25 cellular contexts compared by ENCODE assay signal in genomic region chr2:113183703-113184102, GRCh38. TPM values are rescaled to one million over a fixed set of nuclear protein-coding genes. Genes with fewer than 3 reads are reported as not detected.
DNase-seq lines count a peak whose midpoint lies in the region; ATAC-seq, FAIRE-seq and TF ChIP-seq lines count a peak whose summit lies in the region.
"Had no signal": no experiment of that assay in that cellular context is flagged by ENCODE, and none has a peak within 500 bp of the region (broad histone marks: within the 10 kb centered on the region; RNA-seq: fewer than 3 reads in every experiment).

No MANE protein-coding gene starts in this region.

- peaks cover 84% of the 10 kb centered on the region for H4K20me1 ChIP-seq in Loucy (ENCODE audit: insufficient read depth, low read length, poor library complexity, severe bottlenecking)

- H3K36me3 Mint-ChIP-seq in glutamatergic neuron (ENCODE audit: unreplicated experiment), result no peaks in the 10 kb centered on the region
- peaks cover 100% of the 10 kb centered on the region for H3K36me3 Mint-ChIP-seq in stimulated activated effector memory CD8-positive, alpha-beta T cell treated with anti-CD3 and anti-CD28 coated beads, Interleukin-12 subunit alpha, Interleukin-12 subunit beta, amount 100 ng/mL, for 72 hours

- no peaks in the 10 kb centered on the region for H3F3A ChIP-seq in Loucy (ENCODE audit: low read depth)

- peaks cover 19% of the 10 kb centered on the region for H3K4me1 Mint-ChIP-seq in glutamatergic neuron (ENCODE audit: low read depth, unreplicated experiment)
- peaks cover 93% of the 10 kb centered on the region for H3K4me1 Mint-ChIP-seq in stimulated activated effector memory CD8-positive, alpha-beta T cell treated with anti-CD3 and anti-CD28 coated beads, Interleukin-12 subunit alpha, Interleukin-12 subunit beta, amount 100 ng/mL, for 72 hours

- no peaks in the 10 kb centered on the region for H3K9me2 ChIP-seq in Loucy (replicated peaks; ENCODE audit: low read depth, low read length)

- peaks cover 61% of the 10 kb centered on the region for H3K4me1 ChIP-seq in Loucy (ENCODE audit: insufficient read depth, low read length, poor library complexity, severe bottlenecking)
- H3K4me1 ChIP-seq: esophagus muscularis mucosa, gastroesophageal sphincter had no signal

- FAIRE-seq in urothelium cell line (lab: Jason Lieb, UNC), result no peak
- FAIRE-seq: H54 had no signal

- H3K9me3 Mint-ChIP-seq in glutamatergic neuron (ENCODE audit: unreplicated experiment), result peaks cover 8% of the 10 kb centered on the region
- H3K9me3 Mint-ChIP-seq in stimulated activated effector memory CD8-positive, alpha-beta T cell treated with anti-CD3 and anti-CD28 coated beads, Interleukin-12 subunit alpha, Interleukin-12 subunit beta, amount 100 ng/mL, for 72 hours, result no peaks in the 10 kb centered on the region

- ATAC-seq in stimulated activated effector memory CD8-positive, alpha-beta T cell treated with anti-CD3 and anti-CD28 coated beads, Interleukin-12 subunit alpha, Interleukin-12 subunit beta, amount 100 ng/mL, for 72 hours, result no peak
- ATAC-seq: gastroesophageal sphincter, Panc1, sciatic nerve had no signal

- H3K79me2 ChIP-seq in Loucy (ENCODE audit: insufficient read depth, low read length), result peaks cover 80% of the 10 kb centered on the region
- H3K79me2 ChIP-seq: parathyroid adenoma had no signal

- TF ChIP-seq CTCF in Loucy (conservative IDR thresholded peaks at IDR 0.05; ENCODE audit: low read length) (no peak), glutamatergic neuron (IDR thresholded peaks at IDR 0.05; ENCODE audit: partially characterized antibody, unreplicated experiment) (no peak)

- peak overlapping the region; percentile 100 for H3K4me2 ChIP-seq in Loucy (ENCODE audit: low read depth, low read length, poor library complexity, severe bottlenecking)
- H3K4me2 ChIP-seq: KMS-11 had no signal

- DNase-seq in activated effector memory CD4-positive, alpha-beta T cell treated with anti-CD3 and anti-CD28 coated beads, Interleukin-2, amount 50 U/mL, for 16 hours, result peak; percentile 49
- no peak for DNase-seq in activated effector memory CD4-positive, alpha-beta T cell treated with Interleukin-2 at 50 U/mL for 16 hours
- DNase-seq in glutamatergic neuron (no peak), NCI-H2171 (lab: John Stamatoyannopoulos, UW) (no peak), urothelium cell line (ENCODE audit: low spot score) (no peak), NCI-H82 treated with DMSO at 0.1 percent for 48 hours (lab: John Stamatoyannopoulos, UW; ENCODE audit: unreplicated experiment) (no peak)
- DNase-seq in stimulated activated effector memory CD8-positive, alpha-beta T cell treated with anti-CD3 and anti-CD28 coated beads, Interleukin-12 subunit alpha, Interleukin-12 subunit beta, amount 100 ng/mL, for 72 hours (ENCODE audit: low spot score in 2 of 2), result no peak
- DNase-seq: activated gamma-delta T cell treated with Interleukin-2 at 50 U/mL for 16 hours; COR-L47; effector memory CD4-positive, alpha-beta T cell; NCI-H2029 treated with DMSO at 0.1 percent for 48 hours; NK-92 treated with Interleukin-12 subunit alpha and Interleukin-12 subunit beta, amount 100 ng/mL, for 24 hours; SJCRH30; transverse colon had no signal

- peaks cover 10% of the 10 kb centered on the region for H3K27me3 Mint-ChIP-seq in glutamatergic neuron (ENCODE audit: unreplicated experiment)

- peak overlapping the region; percentile 2 for H3K4me3 Mint-ChIP-seq in glutamatergic neuron (ENCODE audit: unreplicated experiment)
- peak overlapping the region; percentile 77 for H3K4me3 Mint-ChIP-seq in stimulated activated effector memory CD8-positive, alpha-beta T cell treated with anti-CD3 and anti-CD28 coated beads, Interleukin-12 subunit alpha, Interleukin-12 subunit beta, amount 100 ng/mL, for 72 hours

- no peak overlapping the region for H2AFZ ChIP-seq in Loucy (ENCODE audit: low read length)
- H2AFZ ChIP-seq: parathyroid adenoma had no signal

- no peaks in the 10 kb centered on the region for H3K9me3 ChIP-seq in Loucy (ENCODE audit: insufficient read depth, low read depth, low read length)
- H3K9me3 ChIP-seq: esophagus muscularis mucosa, gastroesophageal sphincter, SJCRH30, transverse colon had no signal

- no peak overlapping the region for H3K4me3 ChIP-seq in Loucy (ENCODE audit: low read length, poor library complexity, severe bottlenecking)
- H3K4me3 ChIP-seq: esophagus muscularis mucosa, gastroesophageal sphincter, SJCRH30, transverse colon had no signal

- H3K27me3 ChIP-seq in Loucy (ENCODE audit: insufficient read depth, low read length, poor library complexity, severe bottlenecking), result no peaks in the 10 kb centered on the region
- H3K27me3 ChIP-seq: esophagus muscularis mucosa, gastroesophageal sphincter, SJCRH30, transverse colon had no signal

- H3K27ac Mint-ChIP-seq in glutamatergic neuron (ENCODE audit: unreplicated experiment), result peak overlapping the region; percentile 11
- H3K27ac Mint-ChIP-seq in stimulated activated effector memory CD8-positive, alpha-beta T cell treated with anti-CD3 and anti-CD28 coated beads, Interleukin-12 subunit alpha, Interleukin-12 subunit beta, amount 100 ng/mL, for 72 hours, result peak overlapping the region; percentile 92

- peaks cover 50% of the 10 kb centered on the region; the same call in 1 of the 2 replicates for H3K36me3 ChIP-seq in Loucy (ENCODE audit: insufficient read depth, low read length)
- H3K36me3 ChIP-seq: esophagus muscularis mucosa, gastroesophageal sphincter, SJCRH30, transverse colon had no signal

- no peak overlapping the region for H3K9ac ChIP-seq in Loucy (ENCODE audit: low read depth, low read length, poor library complexity, severe bottlenecking)
- H3K9ac ChIP-seq: KMS-11, parathyroid adenoma had no signal

RNA-seq across cellular contexts. Expression of gene PSD4, which starts 9.9 kb away (rescaled TPM):
- 1.2 TPM for total RNA-seq in glutamatergic neuron (ENCODE audit: unreplicated experiment)

RNA-seq across cellular contexts. Expression of gene IL1RN, which starts 56.3 kb away (rescaled TPM):
- not detected for total RNA-seq in glutamatergic neuron (ENCODE audit: unreplicated experiment)
- total RNA-seq: cerebellum, lung microvascular endothelial cell, NCI-H460, SJCRH30 had no signal
